In the genomic region with DNA sequence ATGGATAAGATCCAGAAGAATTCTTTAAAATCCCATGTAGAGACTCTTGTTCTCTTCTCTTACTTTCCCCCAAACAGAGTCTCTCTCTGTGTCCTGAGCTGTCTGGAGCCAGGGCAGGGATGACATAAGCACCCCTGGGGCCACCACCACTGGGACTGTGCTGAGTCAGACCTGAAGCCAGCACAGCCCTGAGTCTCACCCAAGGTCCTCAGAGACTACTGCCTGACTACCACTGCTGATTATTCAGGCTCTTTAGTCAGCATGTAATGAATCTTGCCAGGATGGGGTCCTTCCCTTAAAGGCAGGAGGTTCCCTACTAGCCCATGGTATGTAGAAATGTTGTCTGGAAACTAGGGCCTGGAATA, we compare ENCODE assay signal across 10 cellular contexts. TPM values are rescaled to one million over a fixed set of nuclear protein-coding genes. Genes with fewer than 3 reads are reported as not detected.
DNase-seq lines count a peak whose midpoint lies in the region; ATAC-seq and TF ChIP-seq lines count a peak whose summit lies in the region.
"Had no signal": no experiment of that assay in that cellular context is flagged by ENCODE, and none has a peak within 500 bp of the region (broad histone marks: within the 10 kb centered on the region; RNA-seq: fewer than 3 reads in every experiment).

No MANE protein-coding gene starts in this region.

- H3K4me3 ChIP-seq in GM12865 (ENCODE audit: low read depth, low read length) (no peak overlapping the region), fibroblast of the aortic adventitia (ENCODE audit: low read depth, low read length) (no peak overlapping the region)
- H3K4me3 ChIP-seq: esophagus squamous epithelium had no signal

- peak; percentile 62 for ATAC-seq in GM21576 (IDR thresholded peaks at IDR 0.05; ENCODE audit: unreplicated experiment)
- peak; percentile 68 for ATAC-seq in HG03565 (IDR thresholded peaks at IDR 0.05; ENCODE audit: unreplicated experiment)
- ATAC-seq in Right ventricle myocardium superior (ENCODE audit: poor library complexity): no peak

- DNase-seq in GM12865 (ENCODE audit: low read depth) (peak; percentile 63), fibroblast of the aortic adventitia (ENCODE audit: low read depth) (peak; percentile 13), OCI-M2 (lab: John Stamatoyannopoulos, UW; ENCODE audit: unreplicated experiment) (no peak), middle frontal gyrus (ENCODE audit: extremely low spot score, low spot score) (no peak), germinal center (ENCODE audit: low spot score) (no peak), Right ventricle myocardium superior (no peak)
- DNase-seq: activated CD4-positive, alpha-beta T cell treated with anti-CD3 and anti-CD28 coated beads, Interleukin-2, amount 10 ng/mL, durations not matched to agents 24 days and 14 days; esophagus squamous epithelium had no signal

- TF ChIP-seq CTCF in GM12865 (IDR thresholded peaks at IDR 0.05; ENCODE audit: insufficient read depth, low read depth, low read length, missing control alignments) (no peak), fibroblast of the aortic adventitia (IDR thresholded peaks at IDR 0.05; ENCODE audit: insufficient read depth, low read length) (no peak)

- intact Hi-C loops in Right ventricle myocardium superior (cut with DNase I): no loop called here

RNA-seq across cellular contexts. Expression of a gene that starts 34.9 kb away (rescaled TPM):
- total RNA-seq in fibroblast of the aortic adventitia (ENCODE audit: low replicate concordance) (112 and 218 TPM in 2 replicates), Right ventricle myocardium superior (70.0 TPM)

Comparison
In these comparisons a context has a peak if more than half of its experiments do, and no peak if none do; other contexts are left out.
1. DNase-seq: peak in GM12865 (single experiment) and fibroblast of the aortic adventitia (single experiment); none in OCI-M2 (single experiment), middle frontal gyrus (single experiment), germinal center (single experiment) and Right ventricle myocardium superior (single experiment).